Comparison of ENCODE assay signal across 23 cellular contexts in genomic region chr4:184313058-184313709, GRCh38.
A peak's percentile ranks its signal among the peaks of the same experiment; 100 is the strongest.
DNase-seq lines count a peak whose midpoint lies in the region; ATAC-seq lines count a peak whose summit lies in the region.
"Had no signal": no experiment of that assay in that cellular context is flagged by ENCODE, and none has a peak within 500 bp of the region (broad histone marks: within the 10 kb centered on the region; RNA-seq: fewer than 3 reads in every experiment).

No MANE protein-coding gene starts in this region.

- peak; percentile 35 for ATAC-seq in activated CD4-positive, alpha-beta T cell treated with anti-CD3 and anti-CD28 coated beads for 36 hours
- peak; percentile 65 for ATAC-seq in activated T-helper 17 cell treated with anti-CD3 and anti-CD28 coated beads, Interleukin-2, amount 50 U/mL, for 72 hours (replicated peaks)
- ATAC-seq in stimulated activated memory B cell treated with anti-CD40 and anti-IgM and Interleukin-4, amounts not matched to agents 10 μg/mL and 1 μg/mL and 100 μg/mL, for 72 hours, result no peak
- ATAC-seq: K562 had no signal

- H3K4me3 Mint-ChIP-seq in activated CD4-positive, alpha-beta T cell treated with anti-CD3 and anti-CD28 coated beads for 36 hours, result no peak overlapping the region
- peak overlapping the region; percentile 55 for H3K4me3 Mint-ChIP-seq in activated T-helper 17 cell treated with anti-CD3 and anti-CD28 coated beads, Interleukin-2, amount 50 U/mL, for 72 hours
- peak overlapping the region; percentile 83 for H3K4me3 Mint-ChIP-seq in stimulated activated memory B cell treated with anti-CD40 and anti-IgM and Interleukin-4, amounts not matched to agents 10 μg/mL and 1 μg/mL and 100 μg/mL, for 72 hours

- H3K4me1 Mint-ChIP-seq in activated CD4-positive, alpha-beta T cell treated with anti-CD3 and anti-CD28 coated beads for 36 hours, result peaks cover 51% of the 10 kb centered on the region
- peaks cover 47% of the 10 kb centered on the region for H3K4me1 Mint-ChIP-seq in activated T-helper 17 cell treated with anti-CD3 and anti-CD28 coated beads, Interleukin-2, amount 50 U/mL, for 72 hours
- peaks cover 88% of the 10 kb centered on the region for H3K4me1 Mint-ChIP-seq in stimulated activated memory B cell treated with anti-CD40 and anti-IgM and Interleukin-4, amounts not matched to agents 10 μg/mL and 1 μg/mL and 100 μg/mL, for 72 hours

- CTCF ChIA-PET in activated CD4-positive, alpha-beta T cell treated with anti-CD3 and anti-CD28 coated beads for 36 hours (lab: Charles Lee), result interaction anchor here (0.7 kb wide), 1 partner anchor 96 kb away, joined by 4 read pairs; no protein-coding TSS in a partner anchor

- intact Hi-C loops in activated CD4-positive, alpha-beta T cell treated with anti-CD3 and anti-CD28 coated beads for 36 hours (cut with DNase I, micrococcal nuclease), result loop anchor here in 1 of 2 experiments (5.0 kb wide), 1 partner anchor 159 kb away; the partner anchor contains the start of gene IRF2

- POLR2A ChIA-PET in activated CD4-positive, alpha-beta T cell treated with anti-CD3 and anti-CD28 coated beads for 36 hours (lab: Charles Lee), result no interaction called here

- no peaks in the 10 kb centered on the region for H3K36me3 Mint-ChIP-seq in activated CD4-positive, alpha-beta T cell treated with anti-CD3 and anti-CD28 coated beads for 36 hours (ENCODE audit: low read depth)
- H3K36me3 Mint-ChIP-seq in activated T-helper 17 cell treated with anti-CD3 and anti-CD28 coated beads, Interleukin-2, amount 50 U/mL, for 72 hours (ENCODE audit: low read depth), result no peaks in the 10 kb centered on the region
- H3K36me3 Mint-ChIP-seq in stimulated activated memory B cell treated with anti-CD40 and anti-IgM and Interleukin-4, amounts not matched to agents 10 μg/mL and 1 μg/mL and 100 μg/mL, for 72 hours, result peaks cover 42% of the 10 kb centered on the region
- H3K36me3 Mint-ChIP-seq: naive thymus-derived CD8-positive, alpha-beta T cell had no signal

- DNase-seq in activated CD4-positive, alpha-beta T cell treated with anti-CD3 and anti-CD28 coated beads for 36 hours, result no peak
- DNase-seq in activated CD4-positive, alpha-beta T cell treated with anti-CD3 and anti-CD28 coated beads, Interleukin-2, amount 50 U/mL, for 1 hour, result no peak
- peak; percentile 27 for DNase-seq in KBM-7
- DNase-seq in middle frontal gyrus (ENCODE audit: extremely low spot score, low spot score), result no peak
- no peak for DNase-seq in activated naive CD4-positive, alpha-beta T cell treated with anti-CD3 and anti-CD28 coated beads, Interleukin-2, amount 50 U/mL, for 16 hours
- no peak for DNase-seq in hippocampal formation (lab: John Stamatoyannopoulos, UW)
- DNase-seq: 8988T; activated CD8-positive, alpha-beta memory T cell treated with anti-CD3 and anti-CD28 coated beads, Interleukin-2, amount 50 U/mL, for 4 hours; activated naive CD4-positive, alpha-beta T cell treated with Interleukin-2 at 50 U/mL for 16 hours; GM23248; kidney glomerular epithelial cell; mesenchymal stem cell; naive thymus-derived CD8-positive, alpha-beta T cell; NCI-H1694 treated with DMSO at 0.1 percent for 48 hours; NCI-H345; Peyer's patch; posterior cingulate gyrus; stomach; T1000; trophoblast cell had no signal

- no peaks in the 10 kb centered on the region for H3K9me3 Mint-ChIP-seq in activated CD4-positive, alpha-beta T cell treated with anti-CD3 and anti-CD28 coated beads for 36 hours (ENCODE audit: low read depth)
- H3K9me3 Mint-ChIP-seq in activated T-helper 17 cell treated with anti-CD3 and anti-CD28 coated beads, Interleukin-2, amount 50 U/mL, for 72 hours, result no peaks in the 10 kb centered on the region
- H3K9me3 Mint-ChIP-seq in stimulated activated memory B cell treated with anti-CD40 and anti-IgM and Interleukin-4, amounts not matched to agents 10 μg/mL and 1 μg/mL and 100 μg/mL, for 72 hours, result peaks cover 7% of the 10 kb centered on the region
- H3K9me3 Mint-ChIP-seq: naive thymus-derived CD8-positive, alpha-beta T cell had no signal

- H3K27me3 Mint-ChIP-seq in activated CD4-positive, alpha-beta T cell treated with anti-CD3 and anti-CD28 coated beads for 36 hours, result peaks cover 3% of the 10 kb centered on the region
- H3K27me3 Mint-ChIP-seq in activated T-helper 17 cell treated with anti-CD3 and anti-CD28 coated beads, Interleukin-2, amount 50 U/mL, for 72 hours, result peaks cover 5% of the 10 kb centered on the region
- no peaks in the 10 kb centered on the region for H3K27me3 Mint-ChIP-seq in stimulated activated memory B cell treated with anti-CD40 and anti-IgM and Interleukin-4, amounts not matched to agents 10 μg/mL and 1 μg/mL and 100 μg/mL, for 72 hours
- H3K27me3 Mint-ChIP-seq: naive thymus-derived CD8-positive, alpha-beta T cell had no signal

- in situ Hi-C loops in KBM-7 (cut with MboI; ENCODE audit: low pct_unique_long_range_greater_than_20kb, low sequenced_read_pairs), result no loop called here

- H3K27ac Mint-ChIP-seq in activated CD4-positive, alpha-beta T cell treated with anti-CD3 and anti-CD28 coated beads for 36 hours, result peak overlapping the region; percentile 40
- peak overlapping the region; percentile 80 for H3K27ac Mint-ChIP-seq in activated T-helper 17 cell treated with anti-CD3 and anti-CD28 coated beads, Interleukin-2, amount 50 U/mL, for 72 hours
- H3K27ac Mint-ChIP-seq in stimulated activated memory B cell treated with anti-CD40 and anti-IgM and Interleukin-4, amounts not matched to agents 10 μg/mL and 1 μg/mL and 100 μg/mL, for 72 hours, result peak overlapping the region; percentile 96

Comparison
In these comparisons a context has a peak if more than half of its experiments do, and no peak if none do; other contexts are left out.
1. H3K27ac Mint-ChIP-seq: peak in every context shown above with its lines; median percentile 96 in stimulated activated memory B cell treated with anti-CD40 and anti-IgM and Interleukin-4, amounts not matched to agents 10 μg/mL and 1 μg/mL and 100 μg/mL, for 72 hours; 80 in activated T-helper 17 cell treated with anti-CD3 and anti-CD28 coated beads, Interleukin-2, amount 50 U/mL, for 72 hours; 40 in activated CD4-positive, alpha-beta T cell treated with anti-CD3 and anti-CD28 coated beads for 36 hours.